Comparison of ENCODE assay signal across 13 cellular contexts in the genomic region with DNA sequence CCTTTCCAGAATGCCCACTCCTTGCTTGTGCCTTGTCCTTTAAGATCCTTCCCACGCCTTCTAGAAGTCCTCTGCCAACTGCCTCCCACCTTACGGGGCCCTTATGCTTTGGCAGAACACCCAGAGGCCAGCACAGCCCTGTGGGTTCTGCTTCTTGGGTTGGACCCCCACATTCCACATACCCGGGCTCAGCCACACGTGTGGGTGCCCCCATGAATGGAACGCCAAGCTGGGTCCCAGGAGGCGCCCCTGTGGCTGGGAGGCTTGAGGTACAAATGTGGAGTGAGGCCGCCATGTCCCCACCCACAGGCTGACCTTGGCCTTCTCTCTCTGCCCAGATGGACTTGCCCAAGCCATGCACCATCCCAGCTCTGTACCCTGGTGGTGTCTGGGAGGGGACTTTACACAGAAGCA.
"Had no signal": no experiment of that assay in that cellular context is flagged by ENCODE, and none has a peak within 500 bp of the region (broad histone marks: within the 10 kb centered on the region; RNA-seq: fewer than 3 reads in every experiment).

No MANE protein-coding gene starts in this region.

- H3K79me2 ChIP-seq: hepatocyte had no signal

- H3K4me2 ChIP-seq: hepatocyte had no signal

- H3K9me3 Mint-ChIP-seq: activated CD8-positive, alpha-beta T cell treated with anti-CD3 and anti-CD28 coated beads for 36 hours; activated naive CD4-positive, alpha-beta T cell treated with anti-CD3 and anti-CD28 coated beads, Interleukin-2, amount 50 U/mL, for 72 hours; naive B cell; WTC11 had no signal

- H2AFZ ChIP-seq: hepatocyte had no signal

- H3K36me3 ChIP-seq: esophagus muscularis mucosa, neutrophil had no signal

- H3K27me3 ChIP-seq: esophagus muscularis mucosa, hepatocyte had no signal

- H3K36me3 Mint-ChIP-seq: naive B cell, WTC11 had no signal

- H3K27ac Mint-ChIP-seq: activated CD8-positive, alpha-beta T cell treated with anti-CD3 and anti-CD28 coated beads for 36 hours; WTC11 had no signal

- H3K27me3 Mint-ChIP-seq: activated CD8-positive, alpha-beta T cell treated with anti-CD3 and anti-CD28 coated beads for 36 hours; naive B cell had no signal

- H3K27ac ChIP-seq: neutrophil had no signal

- DNase-seq: activated CD4-positive, alpha-beta T cell treated with anti-CD3 and anti-CD28 coated beads for 48 hours; activated CD8-positive, alpha-beta T cell treated with anti-CD3 and anti-CD28 coated beads for 36 hours; activated gamma-delta T cell; activated T-cell treated with anti-CD3 and anti-CD28 coated beads, Interleukin-2, amount 50 U/mL, for 48 hours; islet precursor cell; naive B cell had no signal

- H3K4me3 Mint-ChIP-seq: activated CD8-positive, alpha-beta T cell treated with anti-CD3 and anti-CD28 coated beads for 36 hours; WTC11 had no signal

- ATAC-seq: activated CD8-positive, alpha-beta T cell treated with anti-CD3 and anti-CD28 coated beads for 36 hours; activated naive CD4-positive, alpha-beta T cell treated with anti-CD3 and anti-CD28 coated beads, Interleukin-2, amount 50 U/mL, for 72 hours; right cardiac atrium; WTC11 had no signal

- H3K9me3 ChIP-seq: esophagus muscularis mucosa, neutrophil had no signal

- H3K4me3 ChIP-seq: esophagus muscularis mucosa, hepatocyte, lung had no signal
